8 cellular contexts compared by ENCODE assay signal in genomic region chr6:41028618-41029486, GRCh38. TPM values are rescaled to one million over a fixed set of nuclear protein-coding genes. Genes with fewer than 3 reads are reported as not detected.
DNase-seq lines count a peak whose midpoint lies in the region; ATAC-seq and TF ChIP-seq lines count a peak whose summit lies in the region.

No MANE protein-coding gene starts in this region.

- H3K9me3 ChIP-seq in ascending aorta = no peaks in the 10 kb centered on the region

- H3K27me3 Mint-ChIP-seq in type B pancreatic cell = no peaks in the 10 kb centered on the region

- H3K27ac Mint-ChIP-seq in type B pancreatic cell = peak overlapping the region; percentile 69

- ATAC-seq in HG03139 (IDR thresholded peaks at IDR 0.05; ENCODE audit: unreplicated experiment) (peak; percentile 21), left lobe of liver (no peak), HG03175 (IDR thresholded peaks at IDR 0.05; ENCODE audit: unreplicated experiment) (no peak)

- H3K27me3 ChIP-seq in ascending aorta = no peaks in the 10 kb centered on the region

- TF ChIP-seq CTCF in ascending aorta (IDR thresholded peaks at IDR 0.05) = no peak
- TF ChIP-seq CTCF in type B pancreatic cell (conservative IDR thresholded peaks at IDR 0.05) = no peak

- intact Hi-C loops in ascending aorta (cut with DNase I) = loop anchor here (1.0 to 5.0 kb wide), 5 partner anchors 23 to 1682 kb away; no protein-coding TSS in a partner anchor

- DNase-seq in ascending aorta (ENCODE audit: low spot score in 2 of 2) (no peak), left kidney (ENCODE audit: low read depth, low spot score) (peak; percentile 91), type B pancreatic cell (ENCODE audit: extremely low spot score, unreplicated experiment) (no peak), left lobe of liver (ENCODE audit: low spot score) (no peak), D341Med (ENCODE audit: low spot score) (no peak)

- peak overlapping the region; percentile 42 to 56 for H3K27ac ChIP-seq in ascending aorta

- peaks cover 0 to 12% of the 10 kb centered on the region in 2 donors for H3K4me1 ChIP-seq in ascending aorta

- H3K36me3 Mint-ChIP-seq in type B pancreatic cell = peaks cover 6% of the 10 kb centered on the region

- no peaks in the 10 kb centered on the region for H3K36me3 ChIP-seq in ascending aorta

- peak overlapping the region; percentile 37; the same call in 1 of the 2 replicates for H3K4me3 ChIP-seq in GM08714 (ENCODE audit: low read length)
- H3K4me3 ChIP-seq in ascending aorta = peak overlapping the region; percentile 42 to 69

- H3K9me3 Mint-ChIP-seq in type B pancreatic cell = no peaks in the 10 kb centered on the region

- H3K4me3 Mint-ChIP-seq in type B pancreatic cell = peak overlapping the region; percentile 87

- peaks cover 27% of the 10 kb centered on the region for H3K4me1 Mint-ChIP-seq in type B pancreatic cell (ENCODE audit: unreplicated experiment)

RNA-seq across cellular contexts. Expression of gene UNC5CL, which starts 10.2 kb away (rescaled TPM):
- total RNA-seq in ascending aorta (0.53 TPM), type B pancreatic cell (ENCODE audit: low replicate concordance) (3.1 and 5.1 TPM in 2 replicates), left lobe of liver (9.3 TPM)

RNA-seq across cellular contexts. Expression of gene TSPO2, which starts 13.4 kb away (rescaled TPM):
- total RNA-seq in ascending aorta = not detected
- total RNA-seq in type B pancreatic cell (ENCODE audit: low replicate concordance) = not detected in 2 replicates
- total RNA-seq in left lobe of liver = 0.30 TPM

RNA-seq across cellular contexts. Expression of gene APOBEC2, which starts 24.1 kb away (rescaled TPM):
- total RNA-seq in ascending aorta (not detected), type B pancreatic cell (ENCODE audit: low replicate concordance) (0.64 and 1.5 TPM in 2 replicates), left lobe of liver (not detected)

RNA-seq across cellular contexts. Expression of gene OARD1, which starts 43.3 kb away (rescaled TPM):
- total RNA-seq in ascending aorta (not detected), type B pancreatic cell (ENCODE audit: low replicate concordance) (30.7 and 33.7 TPM in 2 replicates), left lobe of liver (22.4 TPM)

RNA-seq across cellular contexts. Expression of gene NFYA, which starts 43.9 kb away (rescaled TPM):
- total RNA-seq in ascending aorta = 10.4 TPM
- 31.4 and 40.4 TPM in 2 replicates for total RNA-seq in type B pancreatic cell (ENCODE audit: low replicate concordance)
- 7.7 TPM for total RNA-seq in left lobe of liver
